19 cellular contexts compared by ENCODE assay signal in the genomic region with DNA sequence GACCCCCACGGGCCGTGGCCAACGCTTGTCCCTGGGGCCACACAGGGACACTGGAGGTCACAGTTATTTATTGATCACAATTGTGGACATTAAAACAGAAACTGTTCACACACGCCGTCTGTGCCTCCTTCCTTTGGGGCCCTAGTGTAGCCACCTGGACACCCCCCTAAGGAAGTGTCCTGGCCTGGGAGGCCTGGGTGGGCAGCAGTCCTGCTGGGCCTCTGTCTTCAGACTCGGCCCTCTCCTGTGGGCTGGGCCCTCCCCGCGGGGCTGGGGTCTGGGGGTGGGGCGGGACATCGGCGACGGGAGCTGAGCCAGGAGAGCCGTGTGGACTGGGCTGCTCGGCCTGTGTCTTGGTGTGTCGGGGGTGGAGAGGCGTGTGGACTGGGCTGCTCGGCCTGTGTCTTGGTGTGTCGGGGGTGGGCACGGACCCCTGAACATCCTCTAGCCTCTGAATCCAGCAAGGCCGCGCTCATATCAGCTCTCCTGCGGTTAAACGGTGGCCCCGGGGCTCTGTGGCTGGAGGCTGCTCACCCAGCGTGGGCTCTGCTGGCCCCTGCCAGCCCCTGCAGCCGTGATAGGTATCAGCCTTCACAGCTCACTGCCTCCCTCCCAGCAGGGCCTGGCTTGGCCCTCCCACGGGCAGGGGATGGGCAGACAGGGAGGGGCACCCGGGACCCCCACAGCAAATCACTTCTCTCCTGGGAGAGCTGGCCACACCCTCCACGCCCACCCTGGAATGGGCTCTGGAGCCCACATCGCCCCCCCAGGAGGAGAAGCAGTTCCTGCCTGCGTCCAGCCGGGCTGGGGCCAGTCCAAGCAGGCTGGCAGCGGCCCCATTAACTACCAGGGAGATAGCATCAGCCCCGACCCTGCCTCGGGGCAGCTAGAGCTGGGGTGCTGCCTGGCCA. TPM values are rescaled to one million over a fixed set of nuclear protein-coding genes. Genes with fewer than 3 reads are reported as not detected.
DNase-seq lines count a peak whose midpoint lies in the region; ATAC-seq and TF ChIP-seq lines count a peak whose summit lies in the region.
"Had no signal": no experiment of that assay in that cellular context is flagged by ENCODE, and none has a peak within 500 bp of the region (broad histone marks: within the 10 kb centered on the region; RNA-seq: fewer than 3 reads in every experiment).

No MANE protein-coding gene starts in this region.

- H2AFZ ChIP-seq in hepatocyte: no peak overlapping the region

- H3K9me2 ChIP-seq in hepatocyte (replicated peaks; ENCODE audit: insufficient read depth): no peaks in the 10 kb centered on the region

- peaks cover 38% of the 10 kb centered on the region for H3K4me1 ChIP-seq in hepatocyte (ENCODE audit: insufficient read depth)
- H3K4me1 ChIP-seq in spleen: peaks cover 38 to 60% (median 48%) of the 10 kb centered on the region in 6 donors
- peaks cover 7% of the 10 kb centered on the region for H3K4me1 ChIP-seq in HAP-1

- DNase-seq in NCI-H2227 (lab: John Stamatoyannopoulos, UW; ENCODE audit: unreplicated experiment) (peak; percentile 68), NCI-H2227 treated with DMSO at 0.1 percent for 48 hours (lab: John Stamatoyannopoulos, UW) (no peak), OCI-M1 (lab: John Stamatoyannopoulos, UW) (peak; percentile 83), hepatocyte (ENCODE audit: low spot score) (peak; percentile 50), spleen (no peak), DMS53 treated with DMSO at 0.1 percent for 48 hours (lab: John Stamatoyannopoulos, UW; ENCODE audit: unreplicated experiment) (no peak), HAP-1 (ENCODE audit: low spot score in 2 of 2) (no peak)
- no peak for DNase-seq in activated T-cell treated with anti-CD3 and anti-CD28 coated beads, Interleukin-2, amount 50 U/mL, for 4 hours
- DNase-seq: activated CD8-positive, alpha-beta memory T cell treated with anti-CD3 and anti-CD28 coated beads, Interleukin-2, amount 50 U/mL, for 48 hours; activated naive CD8-positive, alpha-beta T cell treated with anti-CD3 and anti-CD28 coated beads for 36 hours; CD8-positive, alpha-beta T cell; cerebellar nuclear complex; heart left ventricle; NCI-H2029; NCI-H82; sigmoid colon; stimulated activated naive CD8-positive, alpha-beta T cell treated with anti-CD3 and anti-CD28 coated beads, Interleukin-15, Interleukin-2, amounts not matched to agents 100 U/mL and 50 U/mL, for 24 hours had no signal

- H3K4me3 ChIP-seq in hepatocyte (no peak overlapping the region), spleen (peak overlapping the region in 1 of 8 donors; percentile 67), HAP-1 (no peak overlapping the region)

- TF ChIP-seq POLR2A in spleen (IDR thresholded peaks at IDR 0.05): no peak

- in situ Hi-C loops in HAP-1 (cut with MboI; ENCODE audit: low sequenced_read_pairs): no loop called here

- H3K4me2 ChIP-seq in hepatocyte: peak overlapping the region; percentile 59

- H3K4me3 Mint-ChIP-seq in activated T-cell treated with anti-CD3 and anti-CD28 coated beads, Interleukin-2, amount 50 U/mL, for 4 hours: no peak overlapping the region
- H3K4me3 Mint-ChIP-seq: activated naive CD8-positive, alpha-beta T cell treated with anti-CD3 and anti-CD28 coated beads for 36 hours had no signal

- H3K36me3 ChIP-seq in hepatocyte (replicated peaks; ENCODE audit: insufficient read depth, low read depth) (no peaks in the 10 kb centered on the region), spleen (no peaks in the 10 kb centered on the region), HAP-1 (replicated peaks) (no peaks in the 10 kb centered on the region)
- H3K36me3 ChIP-seq: heart left ventricle, sigmoid colon had no signal

- H3K79me2 ChIP-seq in hepatocyte: peaks cover 7% of the 10 kb centered on the region

- H3K27ac ChIP-seq in hepatocyte: peak overlapping the region; percentile 68
- peak overlapping the region in 6 of 8 donors; percentile 55 to 88 (median 82) for H3K27ac ChIP-seq in spleen

- no peaks in the 10 kb centered on the region for H3K9me3 ChIP-seq in hepatocyte (ENCODE audit: low read depth)
- H3K9me3 ChIP-seq in spleen: no peaks in the 10 kb centered on the region
- H3K9me3 ChIP-seq in HAP-1: no peaks in the 10 kb centered on the region
- H3K9me3 ChIP-seq: heart left ventricle, sigmoid colon had no signal

- ATAC-seq in activated T-cell treated with anti-CD3 and anti-CD28 coated beads, Interleukin-2, amount 50 U/mL, for 4 hours: no peak
- ATAC-seq: CD8-positive, alpha-beta T cell; natural killer cell treated with Interleukin-12 subunit alpha and Interleukin-12 subunit beta and Interleukin-15 and Interleukin-18, amount 100 ng/mL, for 72 hours; stimulated activated naive CD8-positive, alpha-beta T cell treated with anti-CD3 and anti-CD28 coated beads, Interleukin-15, Interleukin-2, amounts not matched to agents 100 U/mL and 50 U/mL, for 24 hours had no signal

- TF ChIP-seq CTCF in hepatocyte (IDR thresholded peaks at IDR 0.05; ENCODE audit: poor library complexity) (no peak), spleen (IDR thresholded peaks at IDR 0.05 in 8 of 11, conservative IDR thresholded peaks at IDR 0.05 in 3 of 11) (no peak)

- 57% methylated on average over 25 of the region's 35 CpGs for WGBS in hepatocyte (ENCODE audit: low lambda C conversion rate, missing lambda C conversion rate)
- WGBS in spleen, 5 donors: 71 to 78% (median 77%) methylated on average over 22 to 35 of the region's 35 CpGs

- H3K27me3 ChIP-seq in hepatocyte (peaks cover 12% of the 10 kb centered on the region), spleen (replicated peaks in 1 of 7) (peaks cover 3 to 16% (median 15%) of the 10 kb centered on the region in 7 donors), HAP-1 (ENCODE audit: low read depth) (peaks cover 19% of the 10 kb centered on the region)

- no peaks in the 10 kb centered on the region for H3K9me3 Mint-ChIP-seq in activated T-cell treated with anti-CD3 and anti-CD28 coated beads, Interleukin-2, amount 50 U/mL, for 4 hours
- H3K9me3 Mint-ChIP-seq: activated naive CD8-positive, alpha-beta T cell treated with anti-CD3 and anti-CD28 coated beads for 36 hours; CD8-positive, alpha-beta T cell; natural killer cell treated with Interleukin-12 subunit alpha and Interleukin-12 subunit beta and Interleukin-15 and Interleukin-18, amount 100 ng/mL, for 72 hours had no signal

- no peaks in the 10 kb centered on the region for H3K36me3 Mint-ChIP-seq in activated T-cell treated with anti-CD3 and anti-CD28 coated beads, Interleukin-2, amount 50 U/mL, for 4 hours (ENCODE audit: insufficient read depth)
- H3K36me3 Mint-ChIP-seq: activated naive CD8-positive, alpha-beta T cell treated with anti-CD3 and anti-CD28 coated beads for 36 hours; CD8-positive, alpha-beta T cell; natural killer cell treated with Interleukin-12 subunit alpha and Interleukin-12 subunit beta and Interleukin-15 and Interleukin-18, amount 100 ng/mL, for 72 hours had no signal

- peaks cover 16% of the 10 kb centered on the region for H3K4me1 Mint-ChIP-seq in activated T-cell treated with anti-CD3 and anti-CD28 coated beads, Interleukin-2, amount 50 U/mL, for 4 hours (ENCODE audit: low read depth)

- no peaks in the 10 kb centered on the region for H4K20me1 ChIP-seq in hepatocyte (ENCODE audit: insufficient read depth, poor library complexity, severe bottlenecking)

- intact Hi-C loops in spleen (cut with DNase I; ENCODE audit: low total_unique reads): no loop called here

- H3K27me3 Mint-ChIP-seq in activated T-cell treated with anti-CD3 and anti-CD28 coated beads, Interleukin-2, amount 50 U/mL, for 4 hours (ENCODE audit: low read depth): peaks cover 7% of the 10 kb centered on the region
- H3K27me3 Mint-ChIP-seq: natural killer cell treated with Interleukin-12 subunit alpha and Interleukin-12 subunit beta and Interleukin-15 and Interleukin-18, amount 100 ng/mL, for 72 hours had no signal

RNA-seq across cellular contexts. Expression of gene NHLRC4, which starts 1.1 kb away (rescaled TPM):
- 1.0 and 1.2 TPM in 2 replicates for total RNA-seq in hepatocyte
- polyA plus RNA-seq in hepatocyte: 0.25 and 1.7 TPM in 2 replicates
- 1 to 10 TPM; 1.5 to 8.8 (median 4.5) TPM for total RNA-seq in spleen
- polyA plus RNA-seq in spleen: 1 to 10 TPM; 2.7 to 4.7 (median 3.6) TPM
- under 1 TPM; 0.13 to 0.18 (median 0.16) TPM for total RNA-seq in activated T-cell treated with anti-CD3 and anti-CD28 coated beads, Interleukin-2, amount 50 U/mL, for 4 hours

RNA-seq across cellular contexts. Expression of gene PIGQ, which starts 4.1 kb away (rescaled TPM):
- total RNA-seq in hepatocyte (26.7 and 30.0 TPM in 2 replicates), spleen (10 to 100 TPM; 36.1 to 42.7 (median 39.2) TPM)
- polyA plus RNA-seq in hepatocyte (58.6 and 64.6 TPM in 2 replicates), spleen (10 to 100 TPM; 20.7 to 70.5 (median 42.2) TPM)
- total RNA-seq in activated T-cell treated with anti-CD3 and anti-CD28 coated beads, Interleukin-2, amount 50 U/mL, for 4 hours: 10 to 100 TPM; 45.0 to 47.8 (median 46.1) TPM

RNA-seq across cellular contexts. Expression of gene PRR35, which starts 5.5 kb away (rescaled TPM):
- total RNA-seq in hepatocyte (not detected in 2 replicates), spleen (not detected)
- polyA plus RNA-seq in hepatocyte (not detected in 2 replicates), spleen (not detected)
- total RNA-seq in activated T-cell treated with anti-CD3 and anti-CD28 coated beads, Interleukin-2, amount 50 U/mL, for 4 hours: under 1 TPM; 0.08 to 0.11 (median 0.10) TPM
- total RNA-seq: activated naive CD8-positive, alpha-beta T cell treated with anti-CD3 and anti-CD28 coated beads for 36 hours; CD8-positive, alpha-beta T cell; heart left ventricle; sigmoid colon; SK-MEL-5 had no signal
- polyA plus RNA-seq: heart left ventricle, sigmoid colon had no signal

RNA-seq across cellular contexts. Expression of gene RAB40C, which starts 24.2 kb away (rescaled TPM):
- total RNA-seq in hepatocyte (28.4 and 30.2 TPM in 2 replicates), spleen (10 to 100 TPM; 12.9 to 21.6 (median 15.3) TPM)
- polyA plus RNA-seq in hepatocyte (30.8 and 32.7 TPM in 2 replicates), spleen (10 to 100 TPM in 2 of 3 donors, 1 to 10 TPM in 1; 8.1 to 20.9 (median 11.0) TPM)
- total RNA-seq in activated T-cell treated with anti-CD3 and anti-CD28 coated beads, Interleukin-2, amount 50 U/mL, for 4 hours: 10 to 100 TPM; 13.4 to 15.7 (median 14.6) TPM

RNA-seq across cellular contexts. Expression of gene CAPN15, which starts 38.2 kb away (rescaled TPM):
- total RNA-seq in hepatocyte: 41.7 and 51.0 TPM in 2 replicates
- polyA plus RNA-seq in hepatocyte: 42.7 and 47.9 TPM in 2 replicates
- total RNA-seq in spleen: 10 to 100 TPM; 48.1 to 71.7 (median 63.9) TPM
- 10 to 100 TPM; 25.8 to 65.0 (median 36.4) TPM for polyA plus RNA-seq in spleen
- total RNA-seq in activated T-cell treated with anti-CD3 and anti-CD28 coated beads, Interleukin-2, amount 50 U/mL, for 4 hours: 100 to 1,000 TPM; 134 to 164 (median 153) TPM

Comparison
In these comparisons a context has a peak if more than half of its experiments do, and no peak if none do; other contexts are left out.
1. DNase-seq: peak in NCI-H2227 (single experiment), OCI-M1 (single experiment) and hepatocyte (single experiment); none in NCI-H2227 treated with DMSO at 0.1 percent for 48 hours (single experiment), spleen (single experiment), activated T-cell treated with anti-CD3 and anti-CD28 coated beads, Interleukin-2, amount 50 U/mL, for 4 hours (single experiment), DMS53 treated with DMSO at 0.1 percent for 48 hours (single experiment) and HAP-1 (0 of 2).